In genomic region chr2:20291106-20291564, GRCh38 we compare ENCODE assay signal across 8 cellular contexts. TPM values are rescaled to one million over a fixed set of nuclear protein-coding genes. Genes with fewer than 3 reads are reported as not detected.
DNase-seq lines count a peak whose midpoint lies in the region; ATAC-seq and TF ChIP-seq lines count a peak whose summit lies in the region.

No MANE protein-coding gene starts in this region.

- peaks cover 0 to 99% (median 0%) of the 10 kb centered on the region in 9 donors for H3K36me3 ChIP-seq in heart right ventricle
- H3K36me3 ChIP-seq in ascending aorta = peaks cover 20 to 48% of the 10 kb centered on the region in 2 donors

- H3K27ac ChIP-seq in heart right ventricle (peak overlapping the region in 1 of 10 donors; percentile 4), ascending aorta (no peak overlapping the region)

- no peak overlapping the region for H3K4me3 Mint-ChIP-seq in activated T-cell treated with anti-CD3 and anti-CD28 coated beads, Interleukin-2, amount 50 U/mL, for 4 hours
- H3K4me3 Mint-ChIP-seq in activated naive CD8-positive, alpha-beta T cell treated with anti-CD3 and anti-CD28 coated beads, Interleukin-2, amount 50 U/mL, for 24 hours = no peak overlapping the region

- H3K9me3 ChIP-seq in heart right ventricle = no peaks in the 10 kb centered on the region
- no peaks in the 10 kb centered on the region for H3K9me3 ChIP-seq in ascending aorta

- peaks cover 17% of the 10 kb centered on the region for H3K36me3 Mint-ChIP-seq in activated T-cell treated with anti-CD3 and anti-CD28 coated beads, Interleukin-2, amount 50 U/mL, for 4 hours (ENCODE audit: insufficient read depth)
- H3K36me3 Mint-ChIP-seq in activated naive CD8-positive, alpha-beta T cell treated with anti-CD3 and anti-CD28 coated beads, Interleukin-2, amount 50 U/mL, for 24 hours (ENCODE audit: low read depth) = peaks cover 33% of the 10 kb centered on the region

- no peaks in the 10 kb centered on the region for H3K9me3 Mint-ChIP-seq in activated T-cell treated with anti-CD3 and anti-CD28 coated beads, Interleukin-2, amount 50 U/mL, for 4 hours
- no peaks in the 10 kb centered on the region for H3K9me3 Mint-ChIP-seq in activated naive CD8-positive, alpha-beta T cell treated with anti-CD3 and anti-CD28 coated beads, Interleukin-2, amount 50 U/mL, for 24 hours

- H3K27me3 ChIP-seq in heart right ventricle (no peaks in the 10 kb centered on the region), ascending aorta (no peaks in the 10 kb centered on the region)

- 71 to 74% methylated on average over 7 of the region's 7 CpGs for WGBS in heart right ventricle, 2 donors

- intact Hi-C loops in heart right ventricle (cut with DNase I) (no loop called here), ascending aorta (cut with DNase I) (no loop called here)

- H3K4me3 ChIP-seq in heart right ventricle (no peak overlapping the region), retinal pigment epithelial cell (ENCODE audit: low read length) (no peak overlapping the region), ascending aorta (no peak overlapping the region)

- peak; percentile 67 to 73 for ATAC-seq in activated T-cell treated with anti-CD3 and anti-CD28 coated beads, Interleukin-2, amount 50 U/mL, for 4 hours
- ATAC-seq in HG02759 (IDR thresholded peaks at IDR 0.05; ENCODE audit: unreplicated experiment) (peak; percentile 77), heart right ventricle (peak; percentile 55 to 86 (median 76))
- peak; percentile 80 for ATAC-seq in activated naive CD8-positive, alpha-beta T cell treated with anti-CD3 and anti-CD28 coated beads, Interleukin-2, amount 50 U/mL, for 24 hours

- TF ChIP-seq CTCF in heart right ventricle (IDR thresholded peaks at IDR 0.05) (peak; percentile 16 to 62 (median 49)), retinal pigment epithelial cell (conservative IDR thresholded peaks at IDR 0.05; ENCODE audit: low read depth, low read length) (peak; percentile 66), ascending aorta (IDR thresholded peaks at IDR 0.05) (peak in 1 of 3 experiments; percentile 50)

- peaks cover 0 to 16% (median 5%) of the 10 kb centered on the region in 9 donors for H3K4me1 ChIP-seq in heart right ventricle
- H3K4me1 ChIP-seq in ascending aorta = no peaks in the 10 kb centered on the region

- H3K27me3 Mint-ChIP-seq in activated T-cell treated with anti-CD3 and anti-CD28 coated beads, Interleukin-2, amount 50 U/mL, for 4 hours (ENCODE audit: low read depth) = no peaks in the 10 kb centered on the region
- H3K27me3 Mint-ChIP-seq in activated naive CD8-positive, alpha-beta T cell treated with anti-CD3 and anti-CD28 coated beads, Interleukin-2, amount 50 U/mL, for 24 hours = no peaks in the 10 kb centered on the region

- no peak overlapping the region for H3K27ac Mint-ChIP-seq in activated naive CD8-positive, alpha-beta T cell treated with anti-CD3 and anti-CD28 coated beads, Interleukin-2, amount 50 U/mL, for 24 hours

- H3K4me1 Mint-ChIP-seq in activated T-cell treated with anti-CD3 and anti-CD28 coated beads, Interleukin-2, amount 50 U/mL, for 4 hours (ENCODE audit: low read depth) = peaks cover 2% of the 10 kb centered on the region
- H3K4me1 Mint-ChIP-seq in activated naive CD8-positive, alpha-beta T cell treated with anti-CD3 and anti-CD28 coated beads, Interleukin-2, amount 50 U/mL, for 24 hours = peaks cover 11% of the 10 kb centered on the region

- DNase-seq in activated T-cell treated with anti-CD3 and anti-CD28 coated beads, Interleukin-2, amount 50 U/mL, for 4 hours = no peak
- no peak for DNase-seq in activated T-cell treated with anti-CD3 and anti-CD28 coated beads, Interleukin-2, amount 50 U/mL, for 1 hour
- DNase-seq in NCI-H226 = peak; percentile 77
- no peak for DNase-seq in activated naive CD8-positive, alpha-beta T cell treated with anti-CD3 and anti-CD28 coated beads, Interleukin-2, amount 50 U/mL, for 24 hours
- peak in 1 of 2 donors; percentile 11 for DNase-seq in heart right ventricle
- peak; percentile 40 for DNase-seq in retinal pigment epithelial cell (ENCODE audit: low read depth)
- no peak for DNase-seq in ascending aorta (ENCODE audit: low spot score in 2 of 2)

RNA-seq across cellular contexts. Expression of gene PUM2, which starts 59.5 kb away (rescaled TPM):
- total RNA-seq in activated T-cell treated with anti-CD3 and anti-CD28 coated beads, Interleukin-2, amount 50 U/mL, for 4 hours = 10 to 100 TPM; 88.1 to 92.6 (median 91.3) TPM
- 10 to 100 TPM; 60.1 to 79.1 (median 69.1) TPM for total RNA-seq in heart right ventricle
- polyA plus RNA-seq in heart right ventricle = 10 to 100 TPM; 12.4 to 24.6 TPM
- total RNA-seq in ascending aorta = 22.4 TPM

Comparison
In these comparisons a context has a peak if more than half of its experiments do, and no peak if none do; other contexts are left out.
1. DNase-seq: peak in NCI-H226 (single experiment) and retinal pigment epithelial cell (single experiment); none in activated T-cell treated with anti-CD3 and anti-CD28 coated beads, Interleukin-2, amount 50 U/mL, for 4 hours (single experiment), activated T-cell treated with anti-CD3 and anti-CD28 coated beads, Interleukin-2, amount 50 U/mL, for 1 hour (single experiment), activated naive CD8-positive, alpha-beta T cell treated with anti-CD3 and anti-CD28 coated beads, Interleukin-2, amount 50 U/mL, for 24 hours (single experiment) and ascending aorta (0 of 2).
2. Peak in every context shown above with its lines, with median percentiles within 50 percentile points of each other: ATAC-seq.